In genomic region chr6:126127662-126128061, GRCh38 we compare ENCODE assay signal across 13 cellular contexts.
DNase-seq lines count a peak whose midpoint lies in the region; ATAC-seq and TF ChIP-seq lines count a peak whose summit lies in the region.
"Had no signal": no experiment of that assay in that cellular context is flagged by ENCODE, and none has a peak within 500 bp of the region (broad histone marks: within the 10 kb centered on the region; RNA-seq: fewer than 3 reads in every experiment).

No MANE protein-coding gene starts in this region.

- POLR2A ChIA-PET in IMR-90 (lab: Charles Lee; ENCODE audit: unreplicated experiment): no interaction called here

- CTCF ChIA-PET in IMR-90 (lab: Yijun Ruan, JAX): no interaction called here

- intact Hi-C loops in IMR-90 (cut with micrococcal nuclease): no loop called here

- in situ Hi-C loops in IMR-90 (cut with MboI; ENCODE audit: low sequenced_read_pairs): no loop called here

- H3K4me3 ChIP-seq in IMR-90 (ENCODE audit: insufficient read depth, low read depth, low read length): no peak overlapping the region
- H3K4me3 ChIP-seq: lung, thoracic aorta had no signal

- H3K9me3 ChIP-seq in IMR-90 (ENCODE audit: control insufficient read depth, insufficient read depth, low read length): no peaks in the 10 kb centered on the region
- H3K9me3 ChIP-seq: neutrophil, thoracic aorta had no signal

- DNase-seq in DMS114 treated with DMSO at 0.1 percent for 48 hours (lab: John Stamatoyannopoulos, UW; ENCODE audit: unreplicated experiment) (peak; percentile 1), IMR-90 (no peak), SW480 (ENCODE audit: low spot score) (peak; percentile 9), left kidney (ENCODE audit: low read depth, low spot score) (peak; percentile 58), DMS153 (lab: John Stamatoyannopoulos, UW) (no peak)
- DNase-seq: activated CD4-positive, alpha-beta memory T cell treated with anti-CD3 and anti-CD28 coated beads for 36 hours; activated effector memory CD4-positive, alpha-beta T cell treated with Interleukin-2 at 50 U/mL for 16 hours; NCI-H1436 had no signal

- TF ChIP-seq CTCF in IMR-90 (conservative IDR thresholded peaks at IDR 0.05; ENCODE audit: low read depth, low read length): 0 out of 2 replicates have a peak, but pooled peaks have one; percentile 3

- H4K20me1 ChIP-seq in IMR-90 (ENCODE audit: insufficient read depth, low read length): no peaks in the 10 kb centered on the region

- dilution Hi-C loops in IMR-90 (cut with HindIII; ENCODE audit: low sequenced_read_pairs, unreplicated experiment): no loop called here

- WGBS in IMR-90 (ENCODE audit: extremely low coverage in 2 of 2, insufficient read length in 1 of 2), 2 experiments: no CpG with 5 or more reads among the region's 9 CpGs

- H3K14ac ChIP-seq in IMR-90 (replicated peaks; ENCODE audit: low read depth, low read length): no peak overlapping the region

- H3K79me1 ChIP-seq in IMR-90 (ENCODE audit: low read depth in 1 of 2, low read length in 2 of 2): no peaks in the 10 kb centered on the region

- no peak overlapping the region for H3K27ac ChIP-seq in IMR-90 (ENCODE audit: insufficient read depth, low read length)
- H3K27ac ChIP-seq: neutrophil, thoracic aorta had no signal

- no peak overlapping the region for H3K23ac ChIP-seq in IMR-90 (ENCODE audit: low read depth, low read length)

- H2BK15ac ChIP-seq in IMR-90 (ENCODE audit: low read depth, low read length): no peak overlapping the region

- H4K8ac ChIP-seq in IMR-90 (ENCODE audit: low read depth in 2 of 2, low read length in 2 of 2): no peak overlapping the region

- H3K18ac ChIP-seq in IMR-90 (ENCODE audit: low read depth, low read length): no peak overlapping the region

- H3K36me3 ChIP-seq in IMR-90 (ENCODE audit: control insufficient read depth, insufficient read depth, low read length): no peaks in the 10 kb centered on the region
- H3K36me3 ChIP-seq: neutrophil, thoracic aorta had no signal

- ATAC-seq in IMR-90 (ENCODE audit: low read depth): no peak
- no peak for ATAC-seq in HG03520 (IDR thresholded peaks at IDR 0.05; ENCODE audit: unreplicated experiment)
- ATAC-seq in GM19467 (IDR thresholded peaks at IDR 0.05; ENCODE audit: unreplicated experiment): no peak

- no peak overlapping the region for H3K56ac ChIP-seq in IMR-90 (ENCODE audit: extremely low read depth, insufficient read depth, low read length)

- BruUV-seq in IMR-90 (replicated peaks; lab: Mats Ljungman, UMichigan): no TSS peak

- H2BK20ac ChIP-seq in IMR-90 (ENCODE audit: low read depth, low read length): no peak overlapping the region

- no peak overlapping the region for H2AFZ ChIP-seq in IMR-90 (replicated peaks; ENCODE audit: low read length, poor library complexity)

- H2AK5ac ChIP-seq in IMR-90 (ENCODE audit: low read depth, low read length): no peak overlapping the region

- no peak overlapping the region for H4K5ac ChIP-seq in IMR-90 (ENCODE audit: low read depth, low read length)

- no peak for TF ChIP-seq RAD21 in IMR-90 (IDR thresholded peaks at IDR 0.05; ENCODE audit: low read length)

- TF ChIP-seq POLR2A in IMR-90 (IDR thresholded peaks at IDR 0.05; ENCODE audit: low read depth, low read length): no peak

- H3K27me3 ChIP-seq in IMR-90 (ENCODE audit: control insufficient read depth, insufficient read depth, low read length): no peaks in the 10 kb centered on the region
- H3K27me3 ChIP-seq: neutrophil had no signal

- H4K91ac ChIP-seq in IMR-90 (ENCODE audit: insufficient read depth, low read depth, low read length): no peak overlapping the region

- H2BK5ac ChIP-seq in IMR-90 (ENCODE audit: low read depth, low read length, poor library complexity, severe bottlenecking): no peak overlapping the region

- no peak overlapping the region for H2AK9ac ChIP-seq in IMR-90 (replicated peaks; ENCODE audit: low read depth, low read length, poor library complexity)

- H3K4me1 ChIP-seq in IMR-90 (ENCODE audit: control insufficient read depth, insufficient read depth, low read length): no peaks in the 10 kb centered on the region

- no peak overlapping the region for H3K4me2 ChIP-seq in IMR-90 (ENCODE audit: low read depth, low read length)

- H3K4ac ChIP-seq in IMR-90 (ENCODE audit: low read depth, low read length): no peak overlapping the region

- no peaks in the 10 kb centered on the region for H3K9me1 ChIP-seq in IMR-90 (ENCODE audit: insufficient read depth, low read length)

- H3K9ac ChIP-seq in IMR-90 (ENCODE audit: low read depth, low read length): no peak overlapping the region

- H2BK120ac ChIP-seq in IMR-90 (ENCODE audit: low read depth, low read length): no peak overlapping the region

TF ChIP-seq in IMR-90, 13 proteins besides CTCF, POLR2A, EP300 and RAD21:
- TF ChIP-seq RCOR1 (IDR thresholded peaks at IDR 0.05; ENCODE audit: insufficient replicate concordance, low read length) (no peak), CEBPB (IDR thresholded peaks at IDR 0.05; ENCODE audit: low read depth, low read length) (no peak), ELK1 (IDR thresholded peaks at IDR 0.05; ENCODE audit: borderline replicate concordance, low read depth, low read length) (no peak), MAZ (IDR thresholded peaks at IDR 0.05; ENCODE audit: borderline replicate concordance, low read depth, low read length) (no peak), MXI1 (IDR thresholded peaks at IDR 0.05; ENCODE audit: borderline replicate concordance, low read depth, low read length) (no peak), FOS (IDR thresholded peaks at IDR 0.05; ENCODE audit: low read depth, low read length) (no peak)

Comparison
In these comparisons a context has a peak if more than half of its experiments do, and no peak if none do; other contexts are left out.
1. DNase-seq: peak in DMS114 treated with DMSO at 0.1 percent for 48 hours (single experiment), SW480 (single experiment) and left kidney (single experiment); none in IMR-90 (single experiment) and DMS153 (single experiment).